9 cellular contexts compared by ENCODE assay signal in the genomic region with DNA sequence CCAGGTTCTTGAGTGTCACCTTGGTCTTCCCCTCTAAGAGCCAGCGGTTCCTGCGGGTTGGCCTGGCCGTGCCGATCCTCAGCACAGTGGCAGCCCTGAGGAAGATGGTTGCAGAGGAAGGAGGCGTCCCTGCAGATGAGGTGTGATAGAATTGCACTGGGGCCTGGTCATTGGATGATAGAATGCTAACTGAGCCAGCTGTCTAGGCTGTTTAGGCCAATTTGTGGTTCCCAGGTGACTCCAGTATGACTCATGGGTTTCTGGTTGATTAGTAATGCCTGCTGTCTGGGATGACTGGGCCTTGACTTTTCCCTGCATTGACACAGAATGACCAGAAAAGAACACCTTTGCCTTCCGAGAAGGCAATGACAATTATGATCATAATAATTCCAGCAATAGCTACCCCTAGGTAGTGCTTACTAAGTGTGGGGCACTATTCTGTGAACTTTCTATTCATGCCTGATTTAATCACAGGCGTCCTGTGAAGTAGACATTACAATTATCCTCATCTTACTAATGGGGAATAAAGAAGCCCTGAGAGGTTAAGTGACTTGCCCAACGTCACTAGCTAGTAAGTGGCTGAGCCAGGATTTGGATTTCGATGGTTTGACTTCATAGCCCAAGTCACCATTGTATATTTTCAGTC. TPM values are rescaled to one million over a fixed set of nuclear protein-coding genes. Genes with fewer than 3 reads are reported as not detected.
DNase-seq lines count a peak whose midpoint lies in the region; ATAC-seq and TF ChIP-seq lines count a peak whose summit lies in the region.
"Had no signal": no experiment of that assay in that cellular context is flagged by ENCODE, and none has a peak within 500 bp of the region (broad histone marks: within the 10 kb centered on the region; RNA-seq: fewer than 3 reads in every experiment).

No MANE protein-coding gene starts in this region.

- intact Hi-C loops in left ventricle myocardium superior (cut with micrococcal nuclease): no loop called here

- H3K4me3 ChIP-seq in fibroblast of mammary gland (ENCODE audit: control insufficient read depth, low read depth, low read length): no peak overlapping the region

- peak; percentile 49 for ATAC-seq in GM19395 (IDR thresholded peaks at IDR 0.05; ENCODE audit: unreplicated experiment)
- no peak for ATAC-seq in left ventricle myocardium superior

- DNase-seq in AG08395 (ENCODE audit: low spot score) (peak; percentile 53), NCI-H226 (peak; percentile 82), fibroblast of mammary gland (ENCODE audit: low read depth) (peak; percentile 89), NCI-H187 (lab: John Stamatoyannopoulos, UW) (no peak), NCI-H2029 (lab: John Stamatoyannopoulos, UW) (no peak), left ventricle myocardium superior (no peak), NCI-H446 (lab: John Stamatoyannopoulos, UW) (no peak)
- DNase-seq: NCI-H345 had no signal

- no peak for TF ChIP-seq CTCF in fibroblast of mammary gland (conservative IDR thresholded peaks at IDR 0.05; ENCODE audit: control insufficient read depth, insufficient read depth, low read depth, low read length)

RNA-seq across cellular contexts. Expression of a gene that starts 31.5 kb away (rescaled TPM):
- 0.12 TPM for total RNA-seq in left ventricle myocardium superior

Comparison
In these comparisons a context has a peak if more than half of its experiments do, and no peak if none do; other contexts are left out.
1. DNase-seq: peak in AG08395 (single experiment), NCI-H226 (single experiment) and fibroblast of mammary gland (single experiment); none in NCI-H187 (0 of 2), NCI-H2029 (single experiment), left ventricle myocardium superior (single experiment) and NCI-H446 (0 of 2).